In the genomic region with DNA sequence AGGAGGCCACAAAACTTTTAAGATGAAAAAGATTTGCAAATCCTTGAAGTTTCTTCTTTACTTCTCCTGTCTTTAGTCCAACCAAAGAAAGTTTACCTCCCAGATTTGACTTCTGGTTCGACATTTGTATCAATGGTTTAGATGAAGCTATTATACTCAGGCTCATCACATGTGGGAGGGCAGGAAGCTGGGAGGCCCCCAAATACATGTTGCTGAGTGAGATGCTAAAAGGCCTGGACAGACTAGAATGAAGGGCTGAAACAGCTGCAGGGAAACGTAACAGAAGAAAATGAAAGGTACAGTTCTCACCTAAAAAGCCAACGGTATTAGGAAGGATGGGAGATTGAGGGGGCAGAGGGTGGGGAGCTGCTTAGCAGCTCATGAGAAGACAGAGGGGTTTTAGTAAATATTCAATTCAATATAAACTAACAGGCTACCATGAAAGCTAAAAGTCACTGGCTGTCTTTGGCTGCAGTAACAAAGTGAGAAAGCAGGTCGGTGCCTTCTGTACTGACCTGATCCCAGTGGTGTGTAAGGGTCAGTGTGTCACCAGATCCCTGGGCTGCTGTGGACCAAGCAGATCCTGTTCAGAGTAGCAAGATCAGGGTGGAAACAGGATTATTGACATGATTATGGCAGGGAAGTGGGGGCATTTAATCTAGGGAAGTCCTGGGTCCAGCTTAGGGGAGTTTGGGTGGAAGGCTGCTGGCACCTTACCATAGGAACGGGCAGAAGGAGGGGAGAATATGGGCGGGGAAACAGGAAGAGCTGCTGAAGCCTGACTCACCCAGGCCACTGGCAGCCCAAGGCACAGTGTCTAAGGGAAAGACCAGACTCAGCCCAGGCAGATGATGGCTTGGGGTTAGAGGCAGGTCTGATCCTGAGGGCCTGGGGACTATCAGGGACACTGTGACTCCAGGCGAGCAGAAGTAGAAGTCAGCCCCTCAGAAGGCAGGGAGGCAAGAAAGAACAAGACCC, we compare ENCODE assay signal across 8 cellular contexts.
DNase-seq lines count a peak whose midpoint lies in the region; ATAC-seq and TF ChIP-seq lines count a peak whose summit lies in the region.

No MANE protein-coding gene starts in this region.

- peaks cover 15% of the 10 kb centered on the region for H3K27me3 ChIP-seq in HCT116 (ENCODE audit: insufficient read depth, low read length)
- no peaks in the 10 kb centered on the region for H3K27me3 ChIP-seq in lower lobe of right lung (ENCODE audit: low read depth)

- no peaks in the 10 kb centered on the region for H3K9me3 Mint-ChIP-seq in activated naive CD8-positive, alpha-beta T cell treated with anti-CD3 and anti-CD28 coated beads, Interleukin-2, amount 10 ng/mL, durations not matched to agents 7 days and 5 days

- POLR2A ChIA-PET in HCT116 (lab: Charles Lee) = interaction anchor here (0.9 kb wide), 1 partner anchor 22 kb away, joined by 3 read pairs; no protein-coding TSS in a partner anchor
- POLR2A ChIA-PET in activated naive CD8-positive, alpha-beta T cell treated with anti-CD3 and anti-CD28 coated beads, Interleukin-2, amount 10 ng/mL, durations not matched to agents 7 days and 5 days (lab: Charles Lee) = no interaction called here

- no peak for TF ChIP-seq POLR2A in HCT116 (IDR thresholded peaks at IDR 0.05; ENCODE audit: borderline replicate concordance, extremely low read depth, insufficient read depth, insufficient read length)

- peak overlapping the region; percentile 58 for H3K4me2 ChIP-seq in HCT116 (ENCODE audit: low read length)

- intact Hi-C loops in HCT116 (cut with micrococcal nuclease) (no loop called here), lower lobe of right lung (cut with DNase I) (no loop called here)

- H3K27ac Mint-ChIP-seq in activated naive CD8-positive, alpha-beta T cell treated with anti-CD3 and anti-CD28 coated beads, Interleukin-2, amount 10 ng/mL, durations not matched to agents 7 days and 5 days = peak overlapping the region; percentile 23

- RAD21 ChIA-PET in HCT116 (lab: Charles Lee; ENCODE audit: low non-redundant PET in 1 of 2, low total read pairs in 2 of 2, uncharacterized antibody in 2 of 2, unreplicated experiment in 2 of 2) = interaction anchor here in 1 of 2 experiments (1.6 kb wide), 1 partner anchor 68 kb away, joined by 3 read pairs; no protein-coding TSS in a partner anchor

- DNase-seq in AG10803 (ENCODE audit: low read depth) = peak; percentile 32
- DNase-seq in HCT116 (ENCODE audit: low read depth, low spot score) = no peak
- no peak for DNase-seq in activated naive CD8-positive, alpha-beta T cell treated with anti-CD3 and anti-CD28 coated beads, Interleukin-2, amount 10 ng/mL, durations not matched to agents 7 days and 5 days
- DNase-seq in lower lobe of right lung = no peak
- DNase-seq in SHP77 treated with DMSO at 0.1 percent for 48 hours (lab: John Stamatoyannopoulos, UW) = no peak
- no peak for DNase-seq in coronary artery (ENCODE audit: low spot score)
- no peak for DNase-seq in NCI-H146 treated with DMSO at 0.1 percent for 48 hours (lab: John Stamatoyannopoulos, UW; ENCODE audit: unreplicated experiment)

- H3K36me3 Mint-ChIP-seq in activated naive CD8-positive, alpha-beta T cell treated with anti-CD3 and anti-CD28 coated beads, Interleukin-2, amount 10 ng/mL, durations not matched to agents 7 days and 5 days = no peaks in the 10 kb centered on the region

- ATAC-seq in HCT116 (peak; percentile 90), lower lobe of right lung (peak; percentile 31 to 35), GM21360 (IDR thresholded peaks at IDR 0.05; ENCODE audit: unreplicated experiment) (no peak)
- peak; percentile 36 for ATAC-seq in activated naive CD8-positive, alpha-beta T cell treated with anti-CD3 and anti-CD28 coated beads, Interleukin-2, amount 10 ng/mL, durations not matched to agents 7 days and 5 days (ENCODE audit: low read depth)

- TF ChIP-seq RAD21 in HCT116 (IDR thresholded peaks at IDR 0.05; ENCODE audit: low read depth) = no peak

- H3K4me1 ChIP-seq in HCT116 (ENCODE audit: control insufficient read depth in 1 of 2, insufficient read depth in 2 of 2, low read length in 2 of 2) (peaks cover 19 to 28% of the 10 kb centered on the region in 2 experiments; a peak in 3 of 4 replicates), lower lobe of right lung (peaks cover 17% of the 10 kb centered on the region)

- no peak overlapping the region for H3K9ac ChIP-seq in HCT116 (ENCODE audit: low read length)

- H2AFZ ChIP-seq in HCT116 (ENCODE audit: low read depth, low read length, poor library complexity, severe bottlenecking) = peak overlapping the region; percentile 56

- CTCF ChIA-PET in HCT116 (lab: Charles Lee) = interaction anchor here (1.6 kb wide), 1 partner anchor 10 kb away, joined by 6 read pairs; no protein-coding TSS in a partner anchor

- H3K27ac ChIP-seq in HCT116 (ENCODE audit: low read depth, low read length) (no peak overlapping the region), lower lobe of right lung (no peak overlapping the region), coronary artery (peak overlapping the region in 1 of 2 donors; percentile 26)

- no peaks in the 10 kb centered on the region for H3K79me2 ChIP-seq in HCT116 (ENCODE audit: insufficient read depth, low read length)

- no peaks in the 10 kb centered on the region for H3K36me3 ChIP-seq in HCT116 (ENCODE audit: control insufficient read depth in 1 of 2, insufficient read depth in 2 of 2, low read length in 2 of 2)
- no peaks in the 10 kb centered on the region for H3K36me3 ChIP-seq in lower lobe of right lung

- H3K9me2 ChIP-seq in HCT116 (ENCODE audit: insufficient read depth) = no peaks in the 10 kb centered on the region

- BruUV-seq in HCT116 (replicated peaks; lab: Mats Ljungman, UMichigan) = no TSS peak

- H3K4me1 Mint-ChIP-seq in activated naive CD8-positive, alpha-beta T cell treated with anti-CD3 and anti-CD28 coated beads, Interleukin-2, amount 10 ng/mL, durations not matched to agents 7 days and 5 days = peaks cover 16% of the 10 kb centered on the region

- H3K4me3 ChIP-seq in AG10803 (ENCODE audit: low read length) (no peak overlapping the region), HCT116 (replicated peaks in 1 of 2; ENCODE audit: low read depth in 1 of 2, low read length in 2 of 2) (no peak overlapping the region), lower lobe of right lung (no peak overlapping the region), coronary artery (no peak overlapping the region)

- H3K4me3 Mint-ChIP-seq in activated naive CD8-positive, alpha-beta T cell treated with anti-CD3 and anti-CD28 coated beads, Interleukin-2, amount 10 ng/mL, durations not matched to agents 7 days and 5 days = peak overlapping the region; percentile 7

- peaks cover 13% of the 10 kb centered on the region for H3K27me3 Mint-ChIP-seq in activated naive CD8-positive, alpha-beta T cell treated with anti-CD3 and anti-CD28 coated beads, Interleukin-2, amount 10 ng/mL, durations not matched to agents 7 days and 5 days

- no peaks in the 10 kb centered on the region for H3K9me3 ChIP-seq in HCT116 (ENCODE audit: control insufficient read depth in 1 of 2, insufficient read depth in 1 of 2, low read depth in 1 of 2, low read length in 2 of 2)
- H3K9me3 ChIP-seq in lower lobe of right lung = no peaks in the 10 kb centered on the region

- no peak for TF ChIP-seq CTCF in AG10803 (conservative IDR thresholded peaks at IDR 0.05; ENCODE audit: low read length)
- TF ChIP-seq CTCF in HCT116 (IDR thresholded peaks at IDR 0.05 in 2 of 3, conservative IDR thresholded peaks at IDR 0.05 in 1 of 3; ENCODE audit: borderline replicate concordance in 1 of 3, insufficient read depth in 1 of 3, low read depth in 2 of 3, low read length in 2 of 3) = no peak
- no peak for TF ChIP-seq CTCF in lower lobe of right lung (IDR thresholded peaks at IDR 0.05)
- no peak for TF ChIP-seq CTCF in coronary artery (IDR thresholded peaks at IDR 0.05)

- no peaks in the 10 kb centered on the region for H4K20me1 ChIP-seq in HCT116 (ENCODE audit: insufficient read depth)

TF ChIP-seq in HCT116, 20 proteins besides CTCF, POLR2A, EP300 and RAD21 (continues in another document):
- no peak for TF ChIP-seq EZH2 (IDR thresholded peaks at IDR 0.05)
- TF ChIP-seq, protein P1, sequence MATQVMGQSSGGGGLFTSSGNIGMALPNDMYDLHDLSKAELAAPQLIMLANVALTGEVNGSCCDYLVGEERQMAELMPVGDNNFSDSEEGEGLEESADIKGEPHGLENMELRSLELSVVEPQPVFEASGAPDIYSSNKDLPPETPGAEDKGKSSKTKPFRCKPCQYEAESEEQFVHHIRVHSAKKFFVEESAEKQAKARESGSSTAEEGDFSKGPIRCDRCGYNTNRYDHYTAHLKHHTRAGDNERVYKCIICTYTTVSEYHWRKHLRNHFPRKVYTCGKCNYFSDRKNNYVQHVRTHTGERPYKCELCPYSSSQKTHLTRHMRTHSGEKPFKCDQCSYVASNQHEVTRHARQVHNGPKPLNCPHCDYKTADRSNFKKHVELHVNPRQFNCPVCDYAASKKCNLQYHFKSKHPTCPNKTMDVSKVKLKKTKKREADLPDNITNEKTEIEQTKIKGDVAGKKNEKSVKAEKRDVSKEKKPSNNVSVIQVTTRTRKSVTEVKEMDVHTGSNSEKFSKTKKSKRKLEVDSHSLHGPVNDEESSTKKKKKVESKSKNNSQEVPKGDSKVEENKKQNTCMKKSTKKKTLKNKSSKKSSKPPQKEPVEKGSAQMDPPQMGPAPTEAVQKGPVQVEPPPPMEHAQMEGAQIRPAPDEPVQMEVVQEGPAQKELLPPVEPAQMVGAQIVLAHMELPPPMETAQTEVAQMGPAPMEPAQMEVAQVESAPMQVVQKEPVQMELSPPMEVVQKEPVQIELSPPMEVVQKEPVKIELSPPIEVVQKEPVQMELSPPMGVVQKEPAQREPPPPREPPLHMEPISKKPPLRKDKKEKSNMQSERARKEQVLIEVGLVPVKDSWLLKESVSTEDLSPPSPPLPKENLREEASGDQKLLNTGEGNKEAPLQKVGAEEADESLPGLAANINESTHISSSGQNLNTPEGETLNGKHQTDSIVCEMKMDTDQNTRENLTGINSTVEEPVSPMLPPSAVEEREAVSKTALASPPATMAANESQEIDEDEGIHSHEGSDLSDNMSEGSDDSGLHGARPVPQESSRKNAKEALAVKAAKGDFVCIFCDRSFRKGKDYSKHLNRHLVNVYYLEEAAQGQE (IDR thresholded peaks at IDR 0.05; ENCODE audit: low read depth) = no peak
